In the genomic region with DNA sequence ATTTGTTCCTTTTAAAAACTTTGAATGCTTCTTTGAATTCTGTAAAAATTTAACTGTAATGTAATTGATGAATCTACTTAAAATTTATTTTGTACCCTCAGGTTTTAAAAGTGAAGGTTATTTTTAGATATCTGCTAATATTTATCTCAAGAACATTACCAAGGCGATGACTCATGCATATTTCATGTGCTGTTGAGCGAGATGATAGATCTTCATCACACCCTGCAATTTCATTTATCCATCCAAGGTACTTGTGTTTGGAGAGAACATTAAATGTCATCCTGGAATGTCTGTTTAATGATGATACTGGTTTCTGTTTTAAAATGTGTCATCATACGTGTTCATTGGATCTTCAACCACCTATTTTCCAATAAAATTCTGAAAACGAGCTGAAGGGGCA, we compare ENCODE assay signal across 33 cellular contexts. TPM values are rescaled to one million over a fixed set of nuclear protein-coding genes. Genes with fewer than 3 reads are reported as not detected.
DNase-seq lines count a peak whose midpoint lies in the region; ATAC-seq, FAIRE-seq and TF ChIP-seq lines count a peak whose summit lies in the region.
"Had no signal": no experiment of that assay in that cellular context is flagged by ENCODE, and none has a peak within 500 bp of the region (broad histone marks: within the 10 kb centered on the region; RNA-seq: fewer than 3 reads in every experiment).

No MANE protein-coding gene starts in this region.

- no peak for TF ChIP-seq POLR2A in endothelial cell of umbilical vein (IDR thresholded peaks at IDR 0.05; ENCODE audit: low read depth, low read length)

- no TSS peak for BruUV-seq in endothelial cell of umbilical vein (replicated peaks; lab: Mats Ljungman, UMichigan)

- no peaks in the 10 kb centered on the region for H3K4me1 ChIP-seq in endothelial cell of umbilical vein (ENCODE audit: control insufficient read depth, extremely low read depth, insufficient read depth, low read length)
- H3K4me1 ChIP-seq: neural progenitor cell had no signal

- H3K27ac ChIP-seq in endothelial cell of umbilical vein (ENCODE audit: insufficient read depth, low read depth, low read length) = no peak overlapping the region
- H3K27ac ChIP-seq: neural progenitor cell, spleen, WERI-Rb-1 had no signal

- dilution Hi-C loops in endothelial cell of umbilical vein (cut with MboI; ENCODE audit: extremely low pct_ligation_motif_present, low sequenced_read_pairs) = no loop called here

- no peaks in the 10 kb centered on the region for H3K9me3 ChIP-seq in endothelial cell of umbilical vein (replicated peaks; ENCODE audit: control insufficient read depth, insufficient read depth, low read length)
- H3K9me3 ChIP-seq: spleen had no signal

- H3K4me2 ChIP-seq in endothelial cell of umbilical vein (ENCODE audit: insufficient read depth, low read length) = no peak overlapping the region
- H3K4me2 ChIP-seq: neural progenitor cell had no signal

- no peak for ATAC-seq in HG02759 (IDR thresholded peaks at IDR 0.05; ENCODE audit: unreplicated experiment)
- ATAC-seq: left lobe of liver; right cardiac atrium; stimulated activated naive CD8-positive, alpha-beta T cell treated with anti-CD3 and anti-CD28 coated beads, Interleukin-15, Interleukin-2, amounts not matched to agents 100 U/mL and 50 U/mL, for 24 hours; T-cell had no signal

- H3K9me1 ChIP-seq in endothelial cell of umbilical vein (replicated peaks; ENCODE audit: control insufficient read depth, extremely low read depth, insufficient read depth, low read length) = no peaks in the 10 kb centered on the region

- no peak for FAIRE-seq in endothelial cell of umbilical vein (lab: Jason Lieb, UNC)
- FAIRE-seq: astrocyte, GM12891, H54 had no signal

- H3K79me2 ChIP-seq in endothelial cell of umbilical vein (ENCODE audit: control insufficient read depth, insufficient read depth, low read length) = no peaks in the 10 kb centered on the region

- H3K27me3 ChIP-seq in endothelial cell of umbilical vein (ENCODE audit: control insufficient read depth in 2 of 2, insufficient read depth in 2 of 2, low read length in 2 of 2) = no peaks in the 10 kb centered on the region
- H3K27me3 ChIP-seq: neural progenitor cell had no signal

- intact Hi-C loops in endothelial cell of umbilical vein (cut with micrococcal nuclease) = no loop called here

- H3K36me3 ChIP-seq in endothelial cell of umbilical vein (ENCODE audit: control insufficient read depth in 2 of 2, extremely low read depth in 1 of 2, insufficient read depth in 2 of 2, low read length in 2 of 2) = no peaks in the 10 kb centered on the region
- H3K36me3 ChIP-seq: neural progenitor cell, spleen, WERI-Rb-1 had no signal

- H2AFZ ChIP-seq in endothelial cell of umbilical vein (ENCODE audit: low read depth, low read length) = no peak overlapping the region
- H2AFZ ChIP-seq: neural progenitor cell had no signal

- no peak overlapping the region for H3K9ac ChIP-seq in endothelial cell of umbilical vein (replicated peaks; ENCODE audit: extremely low read depth, insufficient read depth, low read length)
- H3K9ac ChIP-seq: neural progenitor cell had no signal

- no peaks in the 10 kb centered on the region for H4K20me1 ChIP-seq in endothelial cell of umbilical vein (replicated peaks; ENCODE audit: control insufficient read depth, extremely low read depth, insufficient read depth, low read length)

- POLR2A ChIA-PET in endothelial cell of umbilical vein (lab: Charles Lee) = no interaction called here

- no peak overlapping the region for H3K4me3 ChIP-seq in endothelial cell of umbilical vein (replicated peaks in 1 of 3; ENCODE audit: insufficient read depth in 1 of 3, low read depth in 1 of 3, low read length in 3 of 3)
- H3K4me3 ChIP-seq: neural progenitor cell, spleen had no signal

- TF ChIP-seq CTCF in endothelial cell of umbilical vein (IDR thresholded peaks at IDR 0.05; ENCODE audit: extremely low read depth in 1 of 2, insufficient read depth in 1 of 2, low read depth in 1 of 2, low read length in 2 of 2) = no peak

- peak; percentile 8 for DNase-seq in COLO829 (ENCODE audit: low spot score)
- peak; percentile 28 for DNase-seq in M059J (ENCODE audit: low read depth)
- DNase-seq in endothelial cell of umbilical vein (ENCODE audit: low read depth, low spot score) = no peak
- DNase-seq in myocyte (ENCODE audit: low read depth) = peak; percentile 1
- DNase-seq in NCI-H128 (lab: John Stamatoyannopoulos, UW; ENCODE audit: unreplicated experiment) = no peak
- no peak for DNase-seq in SW 1271 (lab: John Stamatoyannopoulos, UW)
- no peak for DNase-seq in foreskin melanocyte
- DNase-seq: activated CD4-positive, alpha-beta T cell treated with anti-CD3 and anti-CD28 coated beads, Interleukin-2, amount 10 ng/mL, durations not matched to agents 24 days and 14 days; activated effector memory CD4-positive, alpha-beta T cell treated with anti-CD3 and anti-CD28 coated beads, Interleukin-2, amount 50 U/mL, for 16 hours; activated T-cell treated with anti-CD3 and anti-CD28 coated beads, Interleukin-2, amount 50 U/mL, for 24 hours; CD4-positive, alpha-beta T cell; central memory CD4-positive, alpha-beta T cell; endodermal cell; Kasumi-1; NCI-H2107; NCI-H82; right cardiac atrium; spleen; stimulated activated CD4-positive, alpha-beta T cell treated with anti-CD3 and anti-CD28 coated beads, Interleukin-2, amount 100 ng/mL, for 24 hours; stimulated activated naive CD8-positive, alpha-beta T cell treated with anti-CD3 and anti-CD28 coated beads, Interleukin-15, Interleukin-2, amounts not matched to agents 100 U/mL and 50 U/mL, for 24 hours; T-cell; WERI-Rb-1 had no signal

- CTCF ChIA-PET in endothelial cell of umbilical vein (lab: Charles Lee) = no interaction called here

TF ChIP-seq in endothelial cell of umbilical vein, 7 proteins besides CTCF, POLR2A, EP300 and RAD21:
- TF ChIP-seq FOS (IDR thresholded peaks at IDR 0.05; ENCODE audit: borderline replicate concordance, insufficient read depth, low read length) = peak; percentile 13
- TF ChIP-seq EZH2 (IDR thresholded peaks at IDR 0.05; ENCODE audit: borderline replicate concordance, low read depth, low read length, severe bottlenecking) = no peak
TF ChIP-seq in endothelial cell of umbilical vein: peak in this region for 1.

RNA-seq across cellular contexts. Expression of a gene that starts 6.7 kb away (rescaled TPM):
- total RNA-seq in M059J (2014; rRNA removed; shearing (Covaris generic)) = not detected in 2 replicates
- total RNA-seq in endothelial cell of umbilical vein = not detected in 2 replicates
- polyA plus RNA-seq in endothelial cell of umbilical vein = not detected in 2 replicates
- polyA plus RNA-seq in endothelial cell of umbilical vein (2011; cell fraction: cytosol; rRNA removed) = not detected in 2 replicates
- not detected in 2 replicates for polyA plus RNA-seq in endothelial cell of umbilical vein (2011; cell fraction: nucleus; rRNA removed)
- polyA plus RNA-seq in endothelial cell of umbilical vein (2012) = not detected in 2 replicates
- not detected in 2 replicates for polyA minus RNA-seq in endothelial cell of umbilical vein
- not detected for polyA minus RNA-seq in endothelial cell of umbilical vein (2011; cell fraction: cytosol; rRNA and poly(A)+ RNA removed)
- polyA minus RNA-seq in endothelial cell of umbilical vein (2011; cell fraction: nucleus; rRNA and poly(A)+ RNA removed) = not detected in 2 replicates
- total RNA-seq in myocyte = not detected in 2 replicates
- polyA plus RNA-seq in myocyte (2012) = not detected
- total RNA-seq: A673; activated CD4-positive, alpha-beta T cell treated with anti-CD3 and anti-CD28 coated beads, Interleukin-2, amount 10 ng/mL, durations not matched to agents 24 days and 14 days; astrocyte; CD4-positive, alpha-beta T cell; endodermal cell; left lobe of liver; NCI-H460; right cardiac atrium; SK-MEL-5; spleen; T-cell; temporal lobe; ureter had no signal
- polyA plus RNA-seq: right cardiac atrium, spleen had no signal

RNA-seq across cellular contexts. Expression of a gene that starts 18.9 kb away (rescaled TPM):
- total RNA-seq in M059J (2014; rRNA removed; shearing (Covaris generic)) = not detected in 2 replicates
- total RNA-seq in endothelial cell of umbilical vein = not detected in 2 replicates
- polyA plus RNA-seq in endothelial cell of umbilical vein = 0.11 TPM in 1 of 2 replicates, not detected in the other
- not detected in 2 replicates for polyA plus RNA-seq in endothelial cell of umbilical vein (2011; cell fraction: cytosol; rRNA removed)
- 0.69 TPM in 1 of 2 replicates, not detected in the other for polyA plus RNA-seq in endothelial cell of umbilical vein (2011; cell fraction: nucleus; rRNA removed)
- not detected in 2 replicates for polyA plus RNA-seq in endothelial cell of umbilical vein (2012)
- not detected in 2 replicates for polyA minus RNA-seq in endothelial cell of umbilical vein
- not detected for polyA minus RNA-seq in endothelial cell of umbilical vein (2011; cell fraction: cytosol; rRNA and poly(A)+ RNA removed)
- polyA minus RNA-seq in endothelial cell of umbilical vein (2011; cell fraction: nucleus; rRNA and poly(A)+ RNA removed) = 0.82 TPM in 1 of 2 replicates, not detected in the other
- not detected in 2 replicates for total RNA-seq in myocyte
- not detected for polyA plus RNA-seq in myocyte (2012)
- total RNA-seq: A673; activated CD4-positive, alpha-beta T cell treated with anti-CD3 and anti-CD28 coated beads, Interleukin-2, amount 10 ng/mL, durations not matched to agents 24 days and 14 days; astrocyte; CD4-positive, alpha-beta T cell; endodermal cell; left lobe of liver; NCI-H460; right cardiac atrium; SK-MEL-5; spleen; T-cell; ureter had no signal
- polyA plus RNA-seq: spleen had no signal

RNA-seq across cellular contexts. Expression of a gene that starts 59.9 kb away (rescaled TPM):
- not detected in 2 replicates for total RNA-seq in M059J (2014; rRNA removed; shearing (Covaris generic))
- total RNA-seq in endothelial cell of umbilical vein (not detected in 2 replicates), myocyte (not detected in 2 replicates)
- not detected in 2 replicates for polyA plus RNA-seq in endothelial cell of umbilical vein
- polyA plus RNA-seq in endothelial cell of umbilical vein (2011; cell fraction: cytosol; rRNA removed) = not detected in 2 replicates
- not detected in 2 replicates for polyA plus RNA-seq in endothelial cell of umbilical vein (2011; cell fraction: nucleus; rRNA removed)
- not detected in 2 replicates for polyA plus RNA-seq in endothelial cell of umbilical vein (2012)
- polyA minus RNA-seq in endothelial cell of umbilical vein = not detected in 2 replicates
- polyA minus RNA-seq in endothelial cell of umbilical vein (2011; cell fraction: cytosol; rRNA and poly(A)+ RNA removed) = not detected
- not detected in 2 replicates for polyA minus RNA-seq in endothelial cell of umbilical vein (2011; cell fraction: nucleus; rRNA and poly(A)+ RNA removed)
- polyA plus RNA-seq in myocyte (2012) = not detected
- total RNA-seq: A673; activated CD4-positive, alpha-beta T cell treated with anti-CD3 and anti-CD28 coated beads, Interleukin-2, amount 10 ng/mL, durations not matched to agents 24 days and 14 days; astrocyte; CD4-positive, alpha-beta T cell; endodermal cell; left lobe of liver; NCI-H460; right cardiac atrium; SK-MEL-5; spleen; T-cell; temporal lobe; ureter had no signal
- polyA plus RNA-seq: right cardiac atrium, spleen had no signal

Comparison
In these comparisons a context has a peak if more than half of its experiments do, and no peak if none do; other contexts are left out.
1. DNase-seq: peak in COLO829 (single experiment), M059J (single experiment) and myocyte (single experiment); none in endothelial cell of umbilical vein (single experiment), NCI-H128 (single experiment), SW 1271 (0 of 2) and foreskin melanocyte (single experiment).